Comparison of ENCODE assay signal across 1 cellular context in the genomic region with DNA sequence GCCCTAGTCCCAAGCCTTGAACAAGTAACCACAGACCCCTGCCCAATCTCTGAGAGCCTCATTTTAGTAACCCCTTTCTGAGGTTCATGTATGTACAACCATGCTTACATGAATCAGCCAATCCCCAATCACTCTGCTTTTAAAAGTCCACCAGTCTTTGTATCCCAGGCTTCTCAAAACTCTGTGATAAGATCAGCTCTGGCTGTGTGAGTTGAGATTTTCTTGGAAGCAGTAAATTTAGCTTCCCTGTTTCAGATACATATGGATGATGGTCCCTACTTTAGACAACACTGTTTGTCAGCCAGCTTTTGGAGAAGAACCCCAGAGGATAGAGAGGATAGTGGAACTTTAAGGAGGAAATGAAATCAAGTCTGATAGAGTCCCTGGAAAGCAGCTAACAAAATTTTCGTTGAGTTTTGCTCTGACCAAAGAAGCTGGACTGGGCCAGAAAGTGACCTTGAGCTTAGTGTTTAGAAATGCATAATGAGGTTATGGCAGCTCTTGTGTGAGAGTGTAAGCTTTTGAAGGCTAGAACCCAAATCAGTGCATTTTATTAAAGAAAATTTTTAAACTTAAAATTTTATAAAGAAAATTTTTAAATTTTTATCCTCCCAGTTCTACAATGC.
TF ChIP-seq lines count a peak whose summit lies in the region.

No MANE protein-coding gene starts in this region.

TF ChIP-seq in endothelial cell of umbilical vein, 7 proteins besides CTCF, POLR2A, EP300 and RAD21 (continued from another document):
- TF ChIP-seq JUN (IDR thresholded peaks at IDR 0.05; ENCODE audit: borderline replicate concordance, insufficient read depth, insufficient read length, low read depth) (no peak), POLR2AphosphoS5 (IDR thresholded peaks at IDR 0.05; ENCODE audit: insufficient read depth, low read depth, low read length) (no peak), MYC (IDR thresholded peaks at IDR 0.05; ENCODE audit: low read depth, low read length) (no peak), FOS (IDR thresholded peaks at IDR 0.05; ENCODE audit: borderline replicate concordance, insufficient read depth, low read length) (no peak)
- TF ChIP-seq, protein P1, sequence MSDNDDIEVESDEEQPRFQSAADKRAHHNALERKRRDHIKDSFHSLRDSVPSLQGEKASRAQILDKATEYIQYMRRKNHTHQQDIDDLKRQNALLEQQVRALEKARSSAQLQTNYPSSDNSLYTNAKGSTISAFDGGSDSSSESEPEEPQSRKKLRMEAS (IDR thresholded peaks at IDR 0.05; ENCODE audit: insufficient read depth, insufficient read length): no peak
TF ChIP-seq in endothelial cell of umbilical vein: peak in this region for 0.
